Comparison of ENCODE assay signal across 1 cellular context in the genomic region with DNA sequence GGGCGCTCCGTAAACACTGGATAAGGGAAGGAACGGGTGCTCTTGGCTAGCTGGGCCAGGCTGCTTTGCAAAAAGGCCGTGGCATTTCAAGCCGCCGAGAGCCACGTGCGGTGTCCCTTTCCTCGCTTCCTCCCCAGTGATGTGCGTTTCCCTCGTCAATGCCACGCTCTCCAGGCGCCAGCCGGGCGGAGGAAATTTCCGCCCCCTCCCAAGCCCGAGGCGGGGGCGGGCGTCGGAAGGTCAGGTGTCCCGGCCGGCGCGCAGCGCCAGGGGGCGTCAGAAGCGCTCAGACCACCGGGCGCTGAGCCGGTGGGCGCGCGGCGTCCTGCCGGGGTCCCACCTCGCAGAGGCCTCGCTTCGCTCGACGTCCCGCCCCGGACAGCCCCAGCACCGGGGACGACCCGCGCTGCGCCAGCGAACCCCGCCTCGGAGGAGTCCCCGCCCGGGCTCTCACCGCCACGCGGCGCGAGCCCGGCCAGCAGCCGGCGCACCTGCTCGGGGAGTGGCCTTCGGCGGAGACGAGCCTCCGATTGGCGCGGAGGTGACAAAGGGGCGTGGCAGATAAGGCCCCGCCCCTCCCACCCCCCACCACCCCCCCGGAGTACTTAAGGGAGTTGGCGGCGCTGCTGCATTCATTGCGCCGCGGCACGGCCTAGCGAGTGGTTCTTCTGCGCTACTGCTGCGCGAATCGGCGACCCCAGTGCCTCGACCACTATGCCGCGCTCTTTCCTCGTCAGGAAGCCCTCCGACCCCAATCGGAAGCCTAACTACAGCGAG.
TF ChIP-seq lines count a peak whose summit lies in the region.

A gene (plus strand): TSS at position 635 of the 777 bp plus-strand sequence. CDS start 80 bp downstream, at position 715.

TF ChIP-seq in K562, 482 proteins besides CTCF, POLR2A, EP300 and RAD21 (continued from another document and continues in another):
- TF ChIP-seq, protein P1, sequence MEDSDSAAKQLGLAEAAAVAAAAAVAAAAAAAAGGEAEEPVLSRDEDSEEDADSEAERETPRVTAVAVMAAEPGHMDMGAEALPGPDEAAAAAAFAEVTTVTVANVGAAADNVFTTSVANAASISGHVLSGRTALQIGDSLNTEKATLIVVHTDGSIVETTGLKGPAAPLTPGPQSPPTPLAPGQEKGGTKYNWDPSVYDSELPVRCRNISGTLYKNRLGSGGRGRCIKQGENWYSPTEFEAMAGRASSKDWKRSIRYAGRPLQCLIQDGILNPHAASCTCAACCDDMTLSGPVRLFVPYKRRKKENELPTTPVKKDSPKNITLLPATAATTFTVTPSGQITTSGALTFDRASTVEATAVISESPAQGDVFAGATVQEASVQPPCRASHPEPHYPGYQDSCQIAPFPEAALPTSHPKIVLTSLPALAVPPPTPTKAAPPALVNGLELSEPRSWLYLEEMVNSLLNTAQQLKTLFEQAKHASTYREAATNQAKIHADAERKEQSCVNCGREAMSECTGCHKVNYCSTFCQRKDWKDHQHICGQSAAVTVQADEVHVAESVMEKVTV (CRISPR knock-in tag; IDR thresholded peaks at IDR 0.05) = peak; percentile 57
- TF ChIP-seq GTF2A2 (tag; IDR thresholded peaks at IDR 0.05) (peak; percentile 87), KDM5B (IDR thresholded peaks at IDR 0.05; ENCODE audit: insufficient replicate concordance, low read depth, low read length) (peak; percentile 99), KAT8 (IDR thresholded peaks at IDR 0.05; ENCODE audit: low read depth) (no peak), PURB (CRISPR knock-in tag; IDR thresholded peaks at IDR 0.05; ENCODE audit: low read depth) (no peak), ZNF695 (CRISPR knock-in tag; IDR thresholded peaks at IDR 0.05) (no peak), GABPB1 (CRISPR knock-in tag; IDR thresholded peaks at IDR 0.05) (peak; percentile 57; the same call in 1 of the 2 replicates), ZNF224 (CRISPR knock-in tag; IDR thresholded peaks at IDR 0.05) (0 out of 2 replicates have a peak, but pooled peaks have one; percentile 81), XRCC4 (IDR thresholded peaks at IDR 0.05; ENCODE audit: extremely low read depth, insufficient read depth, insufficient read length) (no peak), ZNF217 (CRISPR knock-in tag; IDR thresholded peaks at IDR 0.05) (0 out of 2 replicates have a peak, but pooled peaks have one; percentile 44), EGR1 (conservative IDR thresholded peaks at IDR 0.05) (peak; percentile 99), ZNF274 (IDR thresholded peaks at IDR 0.05; ENCODE audit: borderline replicate concordance, low read depth, low read length) (no peak; the same call in 1 of the 2 replicates), PTRF (tag; IDR thresholded peaks at IDR 0.05) (no peak), JUNB (CRISPR knock-in tag; conservative IDR thresholded peaks at IDR 0.05) (no peak), NRF1 (conservative IDR thresholded peaks at IDR 0.05 in 1 of 2, IDR thresholded peaks at IDR 0.05 in 1 of 2) (peak; percentile 74 to 75; a peak in 3 of 4 replicates), ESRRA (IDR thresholded peaks at IDR 0.05; ENCODE audit: borderline replicate concordance, low read depth) (peak; percentile 87), MYNN (IDR thresholded peaks at IDR 0.05) (0 out of 2 replicates have a peak, but pooled peaks have one; percentile 21), MYNN (CRISPR knock-in tag; IDR thresholded peaks at IDR 0.05) (no peak), FOXP1 (CRISPR knock-in tag; IDR thresholded peaks at IDR 0.05) (peak; percentile 92), TARDBP (IDR thresholded peaks at IDR 0.05) (peak; percentile 80), MTA1 (IDR thresholded peaks at IDR 0.05; ENCODE audit: borderline replicate concordance) (peak; percentile 60; the same call in 1 of the 2 replicates), FOSL1 (tag; conservative IDR thresholded peaks at IDR 0.05) (peak; percentile 48), SRF (CRISPR knock-in tag; IDR thresholded peaks at IDR 0.05) (no peak), KHSRP (IDR thresholded peaks at IDR 0.05) (no peak), SMAD3 (CRISPR knock-in tag; conservative IDR thresholded peaks at IDR 0.05) (no peak), MEIS2 (IDR thresholded peaks at IDR 0.05; ENCODE audit: partially characterized antibody) (peak; percentile 3), ZC3H11A (IDR thresholded peaks at IDR 0.05; ENCODE audit: low read depth, low read length) (no peak), PTTG1 (tag; IDR thresholded peaks at IDR 0.05; ENCODE audit: low read depth) (no peak), NCOA1 (IDR thresholded peaks at IDR 0.05; ENCODE audit: low read depth) (0 out of 2 replicates have a peak, but pooled peaks have one; percentile 46), C11orf30 (IDR thresholded peaks at IDR 0.05; ENCODE audit: low read depth) (no peak)
- TF ChIP-seq, protein P2, sequence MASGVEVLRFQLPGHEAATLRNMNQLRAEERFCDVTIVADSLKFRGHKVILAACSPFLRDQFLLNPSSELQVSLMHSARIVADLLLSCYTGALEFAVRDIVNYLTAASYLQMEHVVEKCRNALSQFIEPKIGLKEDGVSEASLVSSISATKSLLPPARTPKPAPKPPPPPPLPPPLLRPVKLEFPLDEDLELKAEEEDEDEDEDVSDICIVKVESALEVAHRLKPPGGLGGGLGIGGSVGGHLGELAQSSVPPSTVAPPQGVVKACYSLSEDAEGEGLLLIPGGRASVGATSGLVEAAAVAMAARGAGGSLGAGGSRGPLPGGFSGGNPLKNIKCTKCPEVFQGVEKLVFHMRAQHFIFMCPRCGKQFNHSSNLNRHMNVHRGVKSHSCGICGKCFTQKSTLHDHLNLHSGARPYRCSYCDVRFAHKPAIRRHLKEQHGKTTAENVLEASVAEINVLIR (CRISPR knock-in tag; IDR thresholded peaks at IDR 0.05) = no peak
- TF ChIP-seq, protein P3, sequence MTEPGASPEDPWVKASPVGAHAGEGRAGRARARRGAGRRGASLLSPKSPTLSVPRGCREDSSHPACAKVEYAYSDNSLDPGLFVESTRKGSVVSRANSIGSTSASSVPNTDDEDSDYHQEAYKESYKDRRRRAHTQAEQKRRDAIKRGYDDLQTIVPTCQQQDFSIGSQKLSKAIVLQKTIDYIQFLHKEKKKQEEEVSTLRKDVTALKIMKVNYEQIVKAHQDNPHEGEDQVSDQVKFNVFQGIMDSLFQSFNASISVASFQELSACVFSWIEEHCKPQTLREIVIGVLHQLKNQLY (CRISPR knock-in tag; conservative IDR thresholded peaks at IDR 0.05) = no peak
- TF ChIP-seq, protein P4, sequence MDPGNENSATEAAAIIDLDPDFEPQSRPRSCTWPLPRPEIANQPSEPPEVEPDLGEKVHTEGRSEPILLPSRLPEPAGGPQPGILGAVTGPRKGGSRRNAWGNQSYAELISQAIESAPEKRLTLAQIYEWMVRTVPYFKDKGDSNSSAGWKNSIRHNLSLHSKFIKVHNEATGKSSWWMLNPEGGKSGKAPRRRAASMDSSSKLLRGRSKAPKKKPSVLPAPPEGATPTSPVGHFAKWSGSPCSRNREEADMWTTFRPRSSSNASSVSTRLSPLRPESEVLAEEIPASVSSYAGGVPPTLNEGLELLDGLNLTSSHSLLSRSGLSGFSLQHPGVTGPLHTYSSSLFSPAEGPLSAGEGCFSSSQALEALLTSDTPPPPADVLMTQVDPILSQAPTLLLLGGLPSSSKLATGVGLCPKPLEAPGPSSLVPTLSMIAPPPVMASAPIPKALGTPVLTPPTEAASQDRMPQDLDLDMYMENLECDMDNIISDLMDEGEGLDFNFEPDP (CRISPR knock-in tag; IDR thresholded peaks at IDR 0.05) = no peak
- TF ChIP-seq, protein P5, sequence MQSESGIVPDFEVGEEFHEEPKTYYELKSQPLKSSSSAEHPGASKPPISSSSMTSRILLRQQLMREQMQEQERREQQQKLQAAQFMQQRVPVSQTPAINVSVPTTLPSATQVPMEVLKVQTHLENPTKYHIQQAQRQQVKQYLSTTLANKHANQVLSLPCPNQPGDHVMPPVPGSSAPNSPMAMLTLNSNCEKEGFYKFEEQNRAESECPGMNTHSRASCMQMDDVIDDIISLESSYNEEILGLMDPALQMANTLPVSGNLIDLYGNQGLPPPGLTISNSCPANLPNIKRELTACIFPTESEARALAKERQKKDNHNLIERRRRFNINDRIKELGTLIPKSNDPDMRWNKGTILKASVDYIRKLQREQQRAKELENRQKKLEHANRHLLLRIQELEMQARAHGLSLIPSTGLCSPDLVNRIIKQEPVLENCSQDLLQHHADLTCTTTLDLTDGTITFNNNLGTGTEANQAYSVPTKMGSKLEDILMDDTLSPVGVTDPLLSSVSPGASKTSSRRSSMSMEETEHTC (IDR thresholded peaks at IDR 0.05) = peak; percentile 30; the same call in 1 of the 2 replicates
- TF ChIP-seq, protein P6, sequence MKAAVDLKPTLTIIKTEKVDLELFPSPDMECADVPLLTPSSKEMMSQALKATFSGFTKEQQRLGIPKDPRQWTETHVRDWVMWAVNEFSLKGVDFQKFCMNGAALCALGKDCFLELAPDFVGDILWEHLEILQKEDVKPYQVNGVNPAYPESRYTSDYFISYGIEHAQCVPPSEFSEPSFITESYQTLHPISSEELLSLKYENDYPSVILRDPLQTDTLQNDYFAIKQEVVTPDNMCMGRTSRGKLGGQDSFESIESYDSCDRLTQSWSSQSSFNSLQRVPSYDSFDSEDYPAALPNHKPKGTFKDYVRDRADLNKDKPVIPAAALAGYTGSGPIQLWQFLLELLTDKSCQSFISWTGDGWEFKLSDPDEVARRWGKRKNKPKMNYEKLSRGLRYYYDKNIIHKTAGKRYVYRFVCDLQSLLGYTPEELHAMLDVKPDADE (conservative IDR thresholded peaks at IDR 0.05; ENCODE audit: control insufficient read depth, low read depth, low read length) = peak; percentile 74; the same call in 1 of the 2 replicates
- TF ChIP-seq, protein P7, sequence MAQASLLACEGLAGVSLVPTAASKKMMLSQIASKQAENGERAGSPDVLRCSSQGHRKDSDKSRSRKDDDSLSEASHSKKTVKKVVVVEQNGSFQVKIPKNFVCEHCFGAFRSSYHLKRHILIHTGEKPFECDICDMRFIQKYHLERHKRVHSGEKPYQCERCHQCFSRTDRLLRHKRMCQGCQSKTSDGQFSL (CRISPR knock-in tag; IDR thresholded peaks at IDR 0.05) = peak; percentile 95
- TF ChIP-seq, protein P7 (tag; IDR thresholded peaks at IDR 0.05) = peak in 1 of 2 experiments; percentile 92; a peak in 2 of 4 replicates
- TF ChIP-seq, protein P8, sequence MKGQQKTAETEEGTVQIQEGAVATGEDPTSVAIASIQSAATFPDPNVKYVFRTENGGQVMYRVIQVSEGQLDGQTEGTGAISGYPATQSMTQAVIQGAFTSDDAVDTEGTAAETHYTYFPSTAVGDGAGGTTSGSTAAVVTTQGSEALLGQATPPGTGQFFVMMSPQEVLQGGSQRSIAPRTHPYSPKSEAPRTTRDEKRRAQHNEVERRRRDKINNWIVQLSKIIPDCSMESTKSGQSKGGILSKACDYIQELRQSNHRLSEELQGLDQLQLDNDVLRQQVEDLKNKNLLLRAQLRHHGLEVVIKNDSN (CRISPR knock-in tag; IDR thresholded peaks at IDR 0.05) = peak; percentile 76
- TF ChIP-seq, protein P9, sequence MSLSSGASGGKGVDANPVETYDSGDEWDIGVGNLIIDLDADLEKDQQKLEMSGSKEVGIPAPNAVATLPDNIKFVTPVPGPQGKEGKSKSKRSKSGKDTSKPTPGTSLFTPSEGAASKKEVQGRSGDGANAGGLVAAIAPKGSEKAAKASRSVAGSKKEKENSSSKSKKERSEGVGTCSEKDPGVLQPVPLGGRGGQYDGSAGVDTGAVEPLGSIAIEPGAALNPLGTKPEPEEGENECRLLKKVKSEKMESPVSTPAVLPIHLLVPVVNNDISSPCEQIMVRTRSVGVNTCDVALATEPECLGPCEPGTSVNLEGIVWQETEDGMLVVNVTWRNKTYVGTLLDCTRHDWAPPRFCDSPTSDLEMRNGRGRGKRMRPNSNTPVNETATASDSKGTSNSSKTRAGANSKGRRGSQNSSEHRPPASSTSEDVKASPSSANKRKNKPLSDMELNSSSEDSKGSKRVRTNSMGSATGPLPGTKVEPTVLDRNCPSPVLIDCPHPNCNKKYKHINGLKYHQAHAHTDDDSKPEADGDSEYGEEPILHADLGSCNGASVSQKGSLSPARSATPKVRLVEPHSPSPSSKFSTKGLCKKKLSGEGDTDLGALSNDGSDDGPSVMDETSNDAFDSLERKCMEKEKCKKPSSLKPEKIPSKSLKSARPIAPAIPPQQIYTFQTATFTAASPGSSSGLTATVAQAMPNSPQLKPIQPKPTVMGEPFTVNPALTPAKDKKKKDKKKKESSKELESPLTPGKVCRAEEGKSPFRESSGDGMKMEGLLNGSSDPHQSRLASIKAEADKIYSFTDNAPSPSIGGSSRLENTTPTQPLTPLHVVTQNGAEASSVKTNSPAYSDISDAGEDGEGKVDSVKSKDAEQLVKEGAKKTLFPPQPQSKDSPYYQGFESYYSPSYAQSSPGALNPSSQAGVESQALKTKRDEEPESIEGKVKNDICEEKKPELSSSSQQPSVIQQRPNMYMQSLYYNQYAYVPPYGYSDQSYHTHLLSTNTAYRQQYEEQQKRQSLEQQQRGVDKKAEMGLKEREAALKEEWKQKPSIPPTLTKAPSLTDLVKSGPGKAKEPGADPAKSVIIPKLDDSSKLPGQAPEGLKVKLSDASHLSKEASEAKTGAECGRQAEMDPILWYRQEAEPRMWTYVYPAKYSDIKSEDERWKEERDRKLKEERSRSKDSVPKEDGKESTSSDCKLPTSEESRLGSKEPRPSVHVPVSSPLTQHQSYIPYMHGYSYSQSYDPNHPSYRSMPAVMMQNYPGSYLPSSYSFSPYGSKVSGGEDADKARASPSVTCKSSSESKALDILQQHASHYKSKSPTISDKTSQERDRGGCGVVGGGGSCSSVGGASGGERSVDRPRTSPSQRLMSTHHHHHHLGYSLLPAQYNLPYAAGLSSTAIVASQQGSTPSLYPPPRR (CRISPR knock-in tag; IDR thresholded peaks at IDR 0.05; ENCODE audit: borderline replicate concordance) = no peak; the same call in 1 of the 2 replicates
- TF ChIP-seq, protein P10, sequence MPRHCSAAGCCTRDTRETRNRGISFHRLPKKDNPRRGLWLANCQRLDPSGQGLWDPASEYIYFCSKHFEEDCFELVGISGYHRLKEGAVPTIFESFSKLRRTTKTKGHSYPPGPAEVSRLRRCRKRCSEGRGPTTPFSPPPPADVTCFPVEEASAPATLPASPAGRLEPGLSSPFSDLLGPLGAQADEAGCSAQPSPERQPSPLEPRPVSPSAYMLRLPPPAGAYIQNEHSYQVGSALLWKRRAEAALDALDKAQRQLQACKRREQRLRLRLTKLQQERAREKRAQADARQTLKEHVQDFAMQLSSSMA (CRISPR knock-in tag; IDR thresholded peaks at IDR 0.05) = no peak
- TF ChIP-seq, protein P11, sequence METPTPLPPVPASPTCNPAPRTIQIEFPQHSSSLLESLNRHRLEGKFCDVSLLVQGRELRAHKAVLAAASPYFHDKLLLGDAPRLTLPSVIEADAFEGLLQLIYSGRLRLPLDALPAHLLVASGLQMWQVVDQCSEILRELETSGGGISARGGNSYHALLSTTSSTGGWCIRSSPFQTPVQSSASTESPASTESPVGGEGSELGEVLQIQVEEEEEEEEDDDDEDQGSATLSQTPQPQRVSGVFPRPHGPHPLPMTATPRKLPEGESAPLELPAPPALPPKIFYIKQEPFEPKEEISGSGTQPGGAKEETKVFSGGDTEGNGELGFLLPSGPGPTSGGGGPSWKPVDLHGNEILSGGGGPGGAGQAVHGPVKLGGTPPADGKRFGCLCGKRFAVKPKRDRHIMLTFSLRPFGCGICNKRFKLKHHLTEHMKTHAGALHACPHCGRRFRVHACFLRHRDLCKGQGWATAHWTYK (CRISPR knock-in tag; IDR thresholded peaks at IDR 0.05) = no peak; the same call in 1 of the 2 replicates
